In the genomic region with DNA sequence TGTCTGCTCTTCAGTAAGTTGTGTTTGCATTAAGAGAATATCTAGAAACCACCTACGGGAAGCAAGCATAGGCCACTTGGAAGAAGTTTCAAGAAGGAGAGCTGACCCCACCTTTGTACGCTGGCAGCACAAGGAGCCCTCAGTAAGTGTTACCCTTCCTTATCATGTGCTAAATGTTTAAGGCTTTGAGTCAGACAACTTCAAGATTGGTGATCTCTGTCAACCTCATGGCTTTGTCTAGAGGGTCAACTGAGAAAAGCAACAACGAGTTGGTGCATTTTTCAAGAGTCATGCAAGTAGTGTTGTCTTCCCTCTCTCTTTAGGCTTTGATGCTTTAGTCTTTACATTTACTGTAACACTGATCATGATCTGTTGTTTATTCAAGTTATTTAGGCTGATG, we compare ENCODE assay signal across 24 cellular contexts.
"Had no signal": no experiment of that assay in that cellular context is flagged by ENCODE, and none has a peak within 500 bp of the region (broad histone marks: within the 10 kb centered on the region; RNA-seq: fewer than 3 reads in every experiment).

No MANE protein-coding gene starts in this region.

- H3K9me3 ChIP-seq: colonic mucosa, esophagus muscularis mucosa, esophagus squamous epithelium, gastrocnemius medialis, gastroesophageal sphincter, heart left ventricle had no signal

- ATAC-seq: effector memory CD8-positive, alpha-beta T cell; esophagus mucosa; foreskin keratinocyte; gastrocnemius medialis; gastroesophageal sphincter; heart left ventricle had no signal

- H3K4me1 ChIP-seq: colonic mucosa, esophagus muscularis mucosa, esophagus squamous epithelium, foreskin keratinocyte, gastrocnemius medialis, gastroesophageal sphincter, heart left ventricle had no signal

- H3K27me3 ChIP-seq: colonic mucosa, dorsolateral prefrontal cortex, esophagus muscularis mucosa, esophagus squamous epithelium, foreskin keratinocyte, gastrocnemius medialis, gastroesophageal sphincter, heart left ventricle had no signal

- H3K9me3 Mint-ChIP-seq: dendritic cell treated with granulocyte-macrophage colony-stimulating factor and Interleukin-4, amounts not matched to agents 40 ng/mL and 50 ng/mL, for 4 days; endodermal cell had no signal

- DNase-seq: colonic mucosa; cortex of kidney; dermis blood vessel endothelial cell; dorsolateral prefrontal cortex; effector CD4-positive, alpha-beta T cell; effector CD8-positive, alpha-beta T cell; effector memory CD4-positive, alpha-beta T cell; effector memory CD8-positive, alpha-beta T cell; endodermal cell; erythroblast; esophagus squamous epithelium; foreskin fibroblast; foreskin keratinocyte; foreskin melanocyte; gastrocnemius medialis; glutamatergic neuron; head of caudate nucleus; heart left ventricle had no signal

- H3K4me3 ChIP-seq: colonic mucosa, coronary artery, dorsolateral prefrontal cortex, esophagus muscularis mucosa, esophagus squamous epithelium, gastrocnemius medialis, gastroesophageal sphincter, heart left ventricle had no signal

- H3K36me3 ChIP-seq: colonic mucosa, esophagus muscularis mucosa, esophagus squamous epithelium, gastrocnemius medialis, gastroesophageal sphincter, heart left ventricle had no signal

- H3K4me3 Mint-ChIP-seq: dendritic cell treated with granulocyte-macrophage colony-stimulating factor and Interleukin-4, amounts not matched to agents 40 ng/mL and 50 ng/mL, for 4 days; effector memory CD8-positive, alpha-beta T cell; endodermal cell had no signal

- H3K27me3 Mint-ChIP-seq: dendritic cell treated with granulocyte-macrophage colony-stimulating factor and Interleukin-4, amounts not matched to agents 40 ng/mL and 50 ng/mL, for 4 days; effector memory CD8-positive, alpha-beta T cell had no signal

- H3K27ac Mint-ChIP-seq: dendritic cell treated with granulocyte-macrophage colony-stimulating factor and Interleukin-4, amounts not matched to agents 40 ng/mL and 50 ng/mL, for 4 days; effector memory CD8-positive, alpha-beta T cell had no signal

- H3K27ac ChIP-seq: colonic mucosa, coronary artery, dorsolateral prefrontal cortex, epithelial cell of prostate, esophagus muscularis mucosa, esophagus squamous epithelium, foreskin keratinocyte, gastrocnemius medialis, gastroesophageal sphincter, heart left ventricle had no signal
